Comparison of ENCODE assay signal across 8 cellular contexts in the genomic region with DNA sequence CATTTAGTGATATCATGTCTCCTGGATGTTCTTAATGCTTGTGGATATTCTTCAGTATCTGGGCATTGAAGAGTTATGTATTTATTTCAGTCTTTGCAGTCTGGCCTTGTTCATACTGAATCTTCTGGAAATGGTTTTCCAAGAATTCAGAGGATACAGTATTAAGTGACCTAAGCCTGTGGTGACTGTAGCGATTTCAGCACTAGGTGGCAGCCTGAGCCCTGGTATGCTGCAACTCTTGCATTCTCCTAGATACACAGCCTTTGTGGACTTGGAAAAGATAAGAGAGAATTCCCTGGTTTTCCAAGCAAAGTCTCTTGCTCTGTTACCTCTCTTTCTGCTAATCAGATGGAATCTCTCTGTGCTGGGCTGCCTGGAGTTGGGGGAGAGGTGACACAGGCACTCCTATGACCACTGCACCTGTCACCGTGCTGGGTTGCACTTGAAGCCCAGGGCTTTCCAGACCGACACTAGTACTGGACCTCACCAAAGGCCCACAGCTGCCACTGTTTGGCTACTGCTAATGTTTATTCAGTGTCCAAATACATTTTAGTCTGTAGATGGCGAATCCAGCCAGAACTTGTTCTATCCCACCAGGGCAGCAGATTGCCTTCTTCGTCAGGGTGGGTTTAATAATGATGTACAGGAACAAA. TPM values are rescaled to one million over a fixed set of nuclear protein-coding genes. Genes with fewer than 3 reads are reported as not detected.
DNase-seq lines count a peak whose midpoint lies in the region; ATAC-seq and TF ChIP-seq lines count a peak whose summit lies in the region.

No MANE protein-coding gene starts in this region.

- H3K4me3 ChIP-seq in liver (ENCODE audit: low read depth in 1 of 3, low read length in 3 of 3) (no peak overlapping the region), ascending aorta (no peak overlapping the region)

- H3K36me3 ChIP-seq in liver (ENCODE audit: control insufficient read depth in 4 of 4, insufficient read depth in 3 of 4, low read depth in 1 of 4, low read length in 3 of 4) (no peaks in the 10 kb centered on the region), ascending aorta (no peaks in the 10 kb centered on the region)

- ATAC-seq in GM18858 (IDR thresholded peaks at IDR 0.05; ENCODE audit: unreplicated experiment) (no peak), HG03095 (IDR thresholded peaks at IDR 0.05; ENCODE audit: unreplicated experiment) (no peak)
- ATAC-seq in activated CD4-positive, CD25-positive, alpha-beta regulatory T cell treated with anti-CD3 and anti-CD28 coated beads, Interleukin-2, amount 50 U/mL, for 24 hours, result no peak

- peak; percentile 80 to 85 for TF ChIP-seq RAD21 in liver (IDR thresholded peaks at IDR 0.05)

- DNase-seq in D341Med (ENCODE audit: low spot score) (peak; percentile 21), Kasumi-1 (lab: John Stamatoyannopoulos, UW) (peak; percentile 34), amniotic epithelial cell (ENCODE audit: low read depth) (peak; percentile 2), ascending aorta (ENCODE audit: low spot score in 2 of 2) (no peak)

- WGBS in liver, result 84% methylated on average over 5 of the region's 5 CpGs

- H3K4me1 ChIP-seq in liver (ENCODE audit: control insufficient read depth in 4 of 4, insufficient read depth in 4 of 4, low read length in 3 of 4), result peaks cover 0 to 4% (median 0%) of the 10 kb centered on the region in 4 donors
- no peaks in the 10 kb centered on the region for H3K4me1 ChIP-seq in ascending aorta

- H3K27ac ChIP-seq in liver (ENCODE audit: low read depth in 1 of 2, low read length in 2 of 2) (no peak overlapping the region), ascending aorta (no peak overlapping the region)

- H3K9me3 ChIP-seq in liver (ENCODE audit: control insufficient read depth in 4 of 4, low read length in 3 of 4) (peaks cover 0 to 3% (median 0%) of the 10 kb centered on the region in 4 donors), ascending aorta (peaks cover 0 to 14% of the 10 kb centered on the region in 2 donors)

- intact Hi-C loops in ascending aorta (cut with DNase I), result no loop called here

- H3K27me3 ChIP-seq in liver (ENCODE audit: control insufficient read depth in 4 of 4, insufficient read depth in 4 of 4, low read length in 3 of 4), result no peaks in the 10 kb centered on the region
- H3K27me3 ChIP-seq in ascending aorta, result no peaks in the 10 kb centered on the region

- no peak overlapping the region for H3K9ac ChIP-seq in liver (ENCODE audit: low read depth in 1 of 2, low read length in 2 of 2)

- TF ChIP-seq CTCF in liver (IDR thresholded peaks at IDR 0.05; ENCODE audit: low read depth, low read length, missing input control) (peak; percentile 54), ascending aorta (IDR thresholded peaks at IDR 0.05) (peak in 1 of 3 experiments; percentile 29)

TF ChIP-seq in liver, 16 proteins besides CTCF, POLR2A, EP300 and RAD21:
- no peak for TF ChIP-seq FOXA2 (IDR thresholded peaks at IDR 0.05)
- no peak for TF ChIP-seq GABPA (IDR thresholded peaks at IDR 0.05 in 1 of 2, conservative IDR thresholded peaks at IDR 0.05 in 1 of 2)
- TF ChIP-seq RXRA (IDR thresholded peaks at IDR 0.05), result no peak
- TF ChIP-seq HNF4G (IDR thresholded peaks at IDR 0.05), result no peak
- TF ChIP-seq, protein P1, sequence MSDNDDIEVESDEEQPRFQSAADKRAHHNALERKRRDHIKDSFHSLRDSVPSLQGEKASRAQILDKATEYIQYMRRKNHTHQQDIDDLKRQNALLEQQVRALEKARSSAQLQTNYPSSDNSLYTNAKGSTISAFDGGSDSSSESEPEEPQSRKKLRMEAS (IDR thresholded peaks at IDR 0.05), result no peak
- TF ChIP-seq TAF1 (conservative IDR thresholded peaks at IDR 0.05), result no peak
- TF ChIP-seq, protein P2, sequence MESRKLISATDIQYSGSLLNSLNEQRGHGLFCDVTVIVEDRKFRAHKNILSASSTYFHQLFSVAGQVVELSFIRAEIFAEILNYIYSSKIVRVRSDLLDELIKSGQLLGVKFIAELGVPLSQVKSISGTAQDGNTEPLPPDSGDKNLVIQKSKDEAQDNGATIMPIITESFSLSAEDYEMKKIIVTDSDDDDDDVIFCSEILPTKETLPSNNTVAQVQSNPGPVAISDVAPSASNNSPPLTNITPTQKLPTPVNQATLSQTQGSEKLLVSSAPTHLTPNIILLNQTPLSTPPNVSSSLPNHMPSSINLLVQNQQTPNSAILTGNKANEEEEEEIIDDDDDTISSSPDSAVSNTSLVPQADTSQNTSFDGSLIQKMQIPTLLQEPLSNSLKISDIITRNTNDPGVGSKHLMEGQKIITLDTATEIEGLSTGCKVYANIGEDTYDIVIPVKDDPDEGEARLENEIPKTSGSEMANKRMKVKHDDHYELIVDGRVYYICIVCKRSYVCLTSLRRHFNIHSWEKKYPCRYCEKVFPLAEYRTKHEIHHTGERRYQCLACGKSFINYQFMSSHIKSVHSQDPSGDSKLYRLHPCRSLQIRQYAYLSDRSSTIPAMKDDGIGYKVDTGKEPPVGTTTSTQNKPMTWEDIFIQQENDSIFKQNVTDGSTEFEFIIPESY (IDR thresholded peaks at IDR 0.05), result no peak
- TF ChIP-seq, protein P3, sequence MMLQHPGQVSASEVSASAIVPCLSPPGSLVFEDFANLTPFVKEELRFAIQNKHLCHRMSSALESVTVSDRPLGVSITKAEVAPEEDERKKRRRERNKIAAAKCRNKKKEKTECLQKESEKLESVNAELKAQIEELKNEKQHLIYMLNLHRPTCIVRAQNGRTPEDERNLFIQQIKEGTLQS (IDR thresholded peaks at IDR 0.05), result no peak
- TF ChIP-seq JUND (IDR thresholded peaks at IDR 0.05), result no peak
- TF ChIP-seq, protein P4, sequence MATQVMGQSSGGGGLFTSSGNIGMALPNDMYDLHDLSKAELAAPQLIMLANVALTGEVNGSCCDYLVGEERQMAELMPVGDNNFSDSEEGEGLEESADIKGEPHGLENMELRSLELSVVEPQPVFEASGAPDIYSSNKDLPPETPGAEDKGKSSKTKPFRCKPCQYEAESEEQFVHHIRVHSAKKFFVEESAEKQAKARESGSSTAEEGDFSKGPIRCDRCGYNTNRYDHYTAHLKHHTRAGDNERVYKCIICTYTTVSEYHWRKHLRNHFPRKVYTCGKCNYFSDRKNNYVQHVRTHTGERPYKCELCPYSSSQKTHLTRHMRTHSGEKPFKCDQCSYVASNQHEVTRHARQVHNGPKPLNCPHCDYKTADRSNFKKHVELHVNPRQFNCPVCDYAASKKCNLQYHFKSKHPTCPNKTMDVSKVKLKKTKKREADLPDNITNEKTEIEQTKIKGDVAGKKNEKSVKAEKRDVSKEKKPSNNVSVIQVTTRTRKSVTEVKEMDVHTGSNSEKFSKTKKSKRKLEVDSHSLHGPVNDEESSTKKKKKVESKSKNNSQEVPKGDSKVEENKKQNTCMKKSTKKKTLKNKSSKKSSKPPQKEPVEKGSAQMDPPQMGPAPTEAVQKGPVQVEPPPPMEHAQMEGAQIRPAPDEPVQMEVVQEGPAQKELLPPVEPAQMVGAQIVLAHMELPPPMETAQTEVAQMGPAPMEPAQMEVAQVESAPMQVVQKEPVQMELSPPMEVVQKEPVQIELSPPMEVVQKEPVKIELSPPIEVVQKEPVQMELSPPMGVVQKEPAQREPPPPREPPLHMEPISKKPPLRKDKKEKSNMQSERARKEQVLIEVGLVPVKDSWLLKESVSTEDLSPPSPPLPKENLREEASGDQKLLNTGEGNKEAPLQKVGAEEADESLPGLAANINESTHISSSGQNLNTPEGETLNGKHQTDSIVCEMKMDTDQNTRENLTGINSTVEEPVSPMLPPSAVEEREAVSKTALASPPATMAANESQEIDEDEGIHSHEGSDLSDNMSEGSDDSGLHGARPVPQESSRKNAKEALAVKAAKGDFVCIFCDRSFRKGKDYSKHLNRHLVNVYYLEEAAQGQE (IDR thresholded peaks at IDR 0.05), result no peak
- TF ChIP-seq EGR1 (IDR thresholded peaks at IDR 0.05; ENCODE audit: low read depth in 2 of 2), result no peak
- no peak for TF ChIP-seq YY1 (IDR thresholded peaks at IDR 0.05)
- TF ChIP-seq NR2F2 (IDR thresholded peaks at IDR 0.05), result no peak
- no peak for TF ChIP-seq HNF4A (conservative IDR thresholded peaks at IDR 0.05)
TF ChIP-seq in liver: peak in this region for 0.

RNA-seq across cellular contexts. Expression of a gene that starts 19.3 kb away (rescaled TPM):
- total RNA-seq in liver (under 1 TPM; 0.33 to 0.42 TPM), ascending aorta (0.53 TPM)
- under 1 TPM; 0.15 to 0.54 TPM for polyA plus RNA-seq in liver

RNA-seq across cellular contexts. Expression of a gene that starts 35.2 kb away (rescaled TPM):
- total RNA-seq in liver (1 to 10 TPM; 4.5 to 7.3 TPM), ascending aorta (6.9 TPM)
- 1 to 10 TPM; 3.1 TPM for polyA plus RNA-seq in liver

Comparison
In these comparisons a context has a peak if more than half of its experiments do, and no peak if none do; other contexts are left out.
1. DNase-seq: peak in D341Med (single experiment), Kasumi-1 (2 of 2) and amniotic epithelial cell (single experiment); none in ascending aorta (0 of 2).